Comparison of ENCODE assay signal across 17 cellular contexts in genomic region chr2:45707034-45707433, GRCh38.
"Had no signal": no experiment of that assay in that cellular context is flagged by ENCODE, and none has a peak within 500 bp of the region (broad histone marks: within the 10 kb centered on the region; RNA-seq: fewer than 3 reads in every experiment).

No MANE protein-coding gene starts in this region.

- DNase-seq: activated CD4-positive, alpha-beta T cell treated with anti-CD3 and anti-CD28 coated beads for 48 hours; activated CD8-positive, alpha-beta memory T cell treated with anti-CD3 and anti-CD28 coated beads, Interleukin-2, amount 50 U/mL, for 4 hours; activated CD8-positive, alpha-beta T cell treated with anti-CD3 and anti-CD28 coated beads, Interleukin-2, amount 10 ng/mL, durations not matched to agents 7 days and 5 days; activated effector memory CD4-positive, alpha-beta T cell treated with anti-CD3 and anti-CD28 coated beads, Interleukin-2, amount 50 U/mL, for 16 hours; activated T-cell treated with anti-CD3 and anti-CD28 coated beads, Interleukin-2, amount 50 U/mL, for 48 hours; effector CD4-positive, alpha-beta T cell; foreskin keratinocyte; kidney glomerular epithelial cell; mesenchymal stem cell; naive thymus-derived CD8-positive, alpha-beta T cell; stimulated activated CD4-positive, alpha-beta T cell treated with anti-CD3 and anti-CD28 coated beads, Interleukin-2, amount 100 ng/mL, for 48 hours; T-helper 17 cell had no signal

- H3K27ac ChIP-seq: coronary artery, foreskin keratinocyte, parathyroid adenoma had no signal

- H3K27me3 ChIP-seq: esophagus muscularis mucosa, foreskin keratinocyte had no signal

- H3K9me3 ChIP-seq: esophagus muscularis mucosa had no signal

- H3K36me3 ChIP-seq: esophagus muscularis mucosa had no signal

- H3K4me3 ChIP-seq: coronary artery, esophagus muscularis mucosa had no signal

- ATAC-seq: activated CD8-positive, alpha-beta T cell treated with anti-CD3 and anti-CD28 coated beads, Interleukin-2, amount 10 ng/mL, durations not matched to agents 7 days and 5 days; foreskin keratinocyte; naive thymus-derived CD8-positive, alpha-beta T cell; stimulated activated memory B cell treated with anti-CD40 and anti-IgM and Interleukin-4, amounts not matched to agents 10 μg/mL and 1 μg/mL and 100 μg/mL, for 72 hours; T-helper 17 cell; WTC11 had no signal

- H3K4me1 ChIP-seq: foreskin keratinocyte had no signal
